In genomic region chr16:27404163-27404823, GRCh38 we compare ENCODE assay signal across 13 cellular contexts. TPM values are rescaled to one million over a fixed set of nuclear protein-coding genes. Genes with fewer than 3 reads are reported as not detected.
DNase-seq lines count a peak whose midpoint lies in the region; ATAC-seq and TF ChIP-seq lines count a peak whose summit lies in the region.
"Had no signal": no experiment of that assay in that cellular context is flagged by ENCODE, and none has a peak within 500 bp of the region (broad histone marks: within the 10 kb centered on the region; RNA-seq: fewer than 3 reads in every experiment).

No MANE protein-coding gene starts in this region.

- CTCF ChIA-PET in CD8-positive, alpha-beta T cell (lab: Charles Lee): interaction anchor here (0.8 to 4.1 kb wide), 8 partner anchors 11 to 225 kb away, joined by 3 to 22 read pairs (median 7); no protein-coding TSS in a partner anchor
- CTCF ChIA-PET in IMR-90 (lab: Yijun Ruan, JAX): interaction anchor here (0.7 kb wide), 1 partner anchor 704 kb away, joined by 3 read pairs; no protein-coding TSS in a partner anchor

- H2AFZ ChIP-seq in IMR-90 (replicated peaks; ENCODE audit: low read length, poor library complexity) (peak overlapping the region; percentile 25), trophoblast cell (ENCODE audit: insufficient read depth, low read length, poor library complexity) (no peak overlapping the region)
- H2AFZ ChIP-seq: PC-9 had no signal

- H3K27ac ChIP-seq in CD8-positive, alpha-beta T cell (ENCODE audit: low read depth, low read length): peak overlapping the region; percentile 85
- H3K27ac ChIP-seq in IMR-90 (ENCODE audit: insufficient read depth, low read length): no peak overlapping the region
- H3K27ac ChIP-seq in trophoblast cell (ENCODE audit: low read depth, low read length): no peak overlapping the region
- H3K27ac ChIP-seq: PC-9 had no signal

- H3K79me1 ChIP-seq in IMR-90 (ENCODE audit: low read depth in 1 of 2, low read length in 2 of 2) (peaks cover 6 to 25% of the 10 kb centered on the region in 2 experiments; a peak in 2 of 4 replicates), trophoblast cell (ENCODE audit: low read length) (no peaks in the 10 kb centered on the region)

- H3K36me3 Mint-ChIP-seq in CD8-positive, alpha-beta T cell: peaks cover 44% of the 10 kb centered on the region
- H3K36me3 Mint-ChIP-seq in activated naive CD8-positive, alpha-beta T cell: peaks cover 22% of the 10 kb centered on the region
- no peaks in the 10 kb centered on the region for H3K36me3 Mint-ChIP-seq in mesothelial cell of epicardium

- POLR2A ChIA-PET in CD8-positive, alpha-beta T cell (lab: Charles Lee): interaction anchor here (0.8 to 10.4 kb wide), 10 partner anchors 8 to 169 kb away, joined by 3 to 76 read pairs (median 17); no protein-coding TSS in a partner anchor
- POLR2A ChIA-PET in IMR-90 (lab: Charles Lee; ENCODE audit: unreplicated experiment): no interaction called here

- dilution Hi-C loops in IMR-90 (cut with HindIII; ENCODE audit: low sequenced_read_pairs, unreplicated experiment): no loop called here

- in situ Hi-C loops in IMR-90 (cut with MboI; ENCODE audit: low sequenced_read_pairs): no loop called here

- no TSS peak for BruUV-seq in IMR-90 (replicated peaks; lab: Mats Ljungman, UMichigan)

- H3K4ac ChIP-seq in IMR-90 (ENCODE audit: low read depth, low read length) (peak overlapping the region; percentile 79), trophoblast cell (ENCODE audit: low read depth, low read length) (no peak overlapping the region)

- intact Hi-C loops in CD8-positive, alpha-beta T cell (cut with DNase I, micrococcal nuclease): no loop called here
- intact Hi-C loops in IMR-90 (cut with micrococcal nuclease): no loop called here

- H3K9me3 ChIP-seq in CD8-positive, alpha-beta T cell (ENCODE audit: low read length): no peaks in the 10 kb centered on the region
- H3K9me3 ChIP-seq in IMR-90 (ENCODE audit: control insufficient read depth, insufficient read depth, low read length) (no peaks in the 10 kb centered on the region), skeletal muscle satellite cell (replicated peaks; ENCODE audit: low read length) (no peaks in the 10 kb centered on the region), trophoblast cell (ENCODE audit: insufficient read depth, low read depth, low read length) (peaks cover 2% of the 10 kb centered on the region)

- TF ChIP-seq CTCF in CD8-positive, alpha-beta T cell (IDR thresholded peaks at IDR 0.05): no peak
- TF ChIP-seq CTCF in IMR-90 (conservative IDR thresholded peaks at IDR 0.05; ENCODE audit: low read depth, low read length) (no peak), mesothelial cell of epicardium (IDR thresholded peaks at IDR 0.05; ENCODE audit: unreplicated experiment) (no peak)

- H3K18ac ChIP-seq in IMR-90 (ENCODE audit: low read depth, low read length): no peak overlapping the region
- no peak overlapping the region for H3K18ac ChIP-seq in trophoblast cell (ENCODE audit: low read length)

- H3K36me3 ChIP-seq in CD8-positive, alpha-beta T cell (ENCODE audit: insufficient read depth, low read length): peaks cover 6% of the 10 kb centered on the region
- H3K36me3 ChIP-seq in IMR-90 (ENCODE audit: control insufficient read depth, insufficient read depth, low read length): no peaks in the 10 kb centered on the region
- no peaks in the 10 kb centered on the region for H3K36me3 ChIP-seq in skeletal muscle satellite cell (ENCODE audit: insufficient read depth, low read length)
- H3K36me3 ChIP-seq in trophoblast cell (ENCODE audit: control insufficient read depth in 1 of 2, insufficient read depth in 2 of 2, low read length in 2 of 2): no peaks in the 10 kb centered on the region

- no peak for ATAC-seq in CD8-positive, alpha-beta T cell
- ATAC-seq in IMR-90 (ENCODE audit: low read depth): no peak
- ATAC-seq: HCT116, sciatic nerve had no signal

- peaks cover 27% of the 10 kb centered on the region for H3K9me1 ChIP-seq in IMR-90 (ENCODE audit: insufficient read depth, low read length)

- H3K23ac ChIP-seq in IMR-90 (ENCODE audit: low read depth, low read length): no peak overlapping the region; the same call in 1 of the 2 replicates
- no peak overlapping the region for H3K23ac ChIP-seq in trophoblast cell (ENCODE audit: low read length)

- H3K9ac ChIP-seq in IMR-90 (ENCODE audit: low read depth, low read length): no peak overlapping the region
- H3K9ac ChIP-seq in skeletal muscle satellite cell (ENCODE audit: low read depth, low read length): peak overlapping the region; percentile 85
- H3K9ac ChIP-seq in trophoblast cell (ENCODE audit: low read length): no peak overlapping the region

- no peak overlapping the region for H3K56ac ChIP-seq in IMR-90 (ENCODE audit: extremely low read depth, insufficient read depth, low read length)

- H3K4me3 Mint-ChIP-seq in CD8-positive, alpha-beta T cell: peak overlapping the region; percentile 97
- peak overlapping the region; percentile 98 for H3K4me3 Mint-ChIP-seq in activated naive CD8-positive, alpha-beta T cell
- H3K4me3 Mint-ChIP-seq in mesothelial cell of epicardium: no peak overlapping the region

- H4K20me1 ChIP-seq in IMR-90 (ENCODE audit: insufficient read depth, low read length): no peaks in the 10 kb centered on the region

- H3K4me2 ChIP-seq in IMR-90 (ENCODE audit: low read depth, low read length) (no peak overlapping the region), skeletal muscle satellite cell (ENCODE audit: low read length) (peak overlapping the region; percentile 82), trophoblast cell (ENCODE audit: low read length) (no peak overlapping the region)
- H3K4me2 ChIP-seq: PC-9 had no signal

- H4K12ac ChIP-seq in trophoblast cell (ENCODE audit: low read depth, low read length): no peak overlapping the region

- peak overlapping the region; percentile 34 for H2BK120ac ChIP-seq in IMR-90 (ENCODE audit: low read depth, low read length)
- H2BK120ac ChIP-seq in trophoblast cell (ENCODE audit: insufficient read depth, low read length, poor library complexity): no peak overlapping the region

- no peak overlapping the region for H2BK12ac ChIP-seq in trophoblast cell (ENCODE audit: low read length)

- H4K8ac ChIP-seq in IMR-90 (ENCODE audit: low read depth in 2 of 2, low read length in 2 of 2): no peak overlapping the region; a peak in 1 of 4 replicates
- no peak overlapping the region for H4K8ac ChIP-seq in trophoblast cell (ENCODE audit: low read depth, low read length)

- no peak for TF ChIP-seq RAD21 in IMR-90 (IDR thresholded peaks at IDR 0.05; ENCODE audit: low read length)

- H2AK5ac ChIP-seq in IMR-90 (ENCODE audit: low read depth, low read length) (peak overlapping the region; percentile 58), trophoblast cell (ENCODE audit: low read length) (no peak overlapping the region)

- H2BK5ac ChIP-seq in IMR-90 (ENCODE audit: low read depth, low read length, poor library complexity, severe bottlenecking) (no peak overlapping the region), trophoblast cell (ENCODE audit: low read depth, low read length, poor library complexity) (no peak overlapping the region)

- H3K4me1 ChIP-seq in CD8-positive, alpha-beta T cell (ENCODE audit: insufficient read depth, low read length): peaks cover 67% of the 10 kb centered on the region
- peaks cover 20% of the 10 kb centered on the region for H3K4me1 ChIP-seq in IMR-90 (ENCODE audit: control insufficient read depth, insufficient read depth, low read length)
- peaks cover 82% of the 10 kb centered on the region for H3K4me1 ChIP-seq in skeletal muscle satellite cell (ENCODE audit: control insufficient read depth, insufficient read depth, low read length)
- no peaks in the 10 kb centered on the region for H3K4me1 ChIP-seq in trophoblast cell (ENCODE audit: control insufficient read depth in 1 of 2, insufficient read depth in 2 of 2, low read length in 2 of 2)

- peaks cover 83% of the 10 kb centered on the region for H3K4me1 Mint-ChIP-seq in CD8-positive, alpha-beta T cell (ENCODE audit: low read depth)
- peaks cover 63% of the 10 kb centered on the region for H3K4me1 Mint-ChIP-seq in activated naive CD8-positive, alpha-beta T cell (ENCODE audit: low read depth)
- peaks cover 2% of the 10 kb centered on the region for H3K4me1 Mint-ChIP-seq in mesothelial cell of epicardium

- 0 out of 3 replicates have a peak overlapping the region, but pooled peaks have one; percentile 36 for H2BK15ac ChIP-seq in IMR-90 (ENCODE audit: low read depth, low read length)

- H3K4me3 ChIP-seq in CD8-positive, alpha-beta T cell (ENCODE audit: low read depth, low read length): peak overlapping the region; percentile 78
- H3K4me3 ChIP-seq in IMR-90 (ENCODE audit: insufficient read depth, low read depth, low read length) (no peak overlapping the region), skeletal muscle satellite cell (ENCODE audit: low read length) (peak overlapping the region; percentile 63), trophoblast cell (ENCODE audit: low read depth, low read length) (no peak overlapping the region)
- H3K4me3 ChIP-seq: PC-9 had no signal

- H3K14ac ChIP-seq in IMR-90 (replicated peaks; ENCODE audit: low read depth, low read length): 0 out of 2 replicates have a peak overlapping the region, but pooled peaks have one; percentile 26
- H3K14ac ChIP-seq in trophoblast cell (ENCODE audit: low read length): no peak overlapping the region

- peak overlapping the region; percentile 46 for H4K91ac ChIP-seq in IMR-90 (ENCODE audit: insufficient read depth, low read depth, low read length)
- no peak overlapping the region for H4K91ac ChIP-seq in trophoblast cell (ENCODE audit: low read depth, low read length)

- peak in 1 of 7 experiments; percentile 23 for DNase-seq in CD8-positive, alpha-beta T cell
- DNase-seq in IMR-90 (no peak), mesothelial cell of epicardium (ENCODE audit: low spot score in 2 of 2, unreplicated experiment in 2 of 2) (no peak), trophoblast cell (no peak), NCI-H2029 treated with DMSO at 0.1 percent for 48 hours (lab: John Stamatoyannopoulos, UW) (no peak), DMS114 treated with DMSO at 0.1 percent for 48 hours (lab: John Stamatoyannopoulos, UW; ENCODE audit: unreplicated experiment) (no peak)
- DNase-seq: C1 segment of cervical spinal cord, PC-9, T1000 had no signal

- no peaks in the 10 kb centered on the region for H3K79me2 ChIP-seq in trophoblast cell (ENCODE audit: control insufficient read depth, insufficient read depth, low read length, poor library complexity)

- no peaks in the 10 kb centered on the region for H3K9me3 Mint-ChIP-seq in CD8-positive, alpha-beta T cell
- no peaks in the 10 kb centered on the region for H3K9me3 Mint-ChIP-seq in activated naive CD8-positive, alpha-beta T cell (ENCODE audit: low read depth)
- no peaks in the 10 kb centered on the region for H3K9me3 Mint-ChIP-seq in mesothelial cell of epicardium

- H3K27ac Mint-ChIP-seq in CD8-positive, alpha-beta T cell: peak overlapping the region; percentile 99
- H3K27ac Mint-ChIP-seq in activated naive CD8-positive, alpha-beta T cell: peak overlapping the region; percentile 99
- no peak overlapping the region for H3K27ac Mint-ChIP-seq in mesothelial cell of epicardium

- H3K27me3 Mint-ChIP-seq in CD8-positive, alpha-beta T cell (ENCODE audit: low read depth): no peaks in the 10 kb centered on the region
- H3K27me3 Mint-ChIP-seq in activated naive CD8-positive, alpha-beta T cell: no peaks in the 10 kb centered on the region
- H3K27me3 Mint-ChIP-seq in mesothelial cell of epicardium (ENCODE audit: low read depth): peaks cover 24% of the 10 kb centered on the region

- H2AK9ac ChIP-seq in IMR-90 (replicated peaks; ENCODE audit: low read depth, low read length, poor library complexity): no peak overlapping the region

- no peak overlapping the region for H2BK20ac ChIP-seq in IMR-90 (ENCODE audit: low read depth, low read length)

- H4K5ac ChIP-seq in IMR-90 (ENCODE audit: low read depth, low read length): no peak overlapping the region

- WGBS in IMR-90 (ENCODE audit: extremely low coverage in 2 of 2, insufficient read length in 1 of 2), 2 experiments: 100% methylated on average over 2 of the region's 10 CpGs; no CpG with 5 or more reads in 1 of the 2 experiments
- WGBS in trophoblast cell (ENCODE audit: extremely low coverage, insufficient coverage, insufficient read length): no CpG with 5 or more reads among the region's 10 CpGs

- no peaks in the 10 kb centered on the region for H3K27me3 ChIP-seq in CD8-positive, alpha-beta T cell (ENCODE audit: insufficient read depth, low read length)
- no peaks in the 10 kb centered on the region for H3K27me3 ChIP-seq in IMR-90 (ENCODE audit: control insufficient read depth, insufficient read depth, low read length)
- H3K27me3 ChIP-seq in skeletal muscle satellite cell (ENCODE audit: control insufficient read depth, insufficient read depth, low read length): no peaks in the 10 kb centered on the region
- no peaks in the 10 kb centered on the region for H3K27me3 ChIP-seq in trophoblast cell (ENCODE audit: insufficient read depth, low read length)

- TF ChIP-seq POLR2A in IMR-90 (IDR thresholded peaks at IDR 0.05; ENCODE audit: low read depth, low read length): no peak

RNA-seq across cellular contexts. Expression of gene IL21R, which starts 2.3 kb away (rescaled TPM):
- total RNA-seq in CD8-positive, alpha-beta T cell: 100 to 1,000 TPM; 113 to 121 TPM
- total RNA-seq in IMR-90 (2012; rRNA removed): 0.72 and 0.83 TPM in 2 replicates
- polyA plus RNA-seq in IMR-90 (2012; rRNA removed): 0.83 and 0.97 TPM in 2 replicates
- 0.54 and 0.75 TPM in 2 replicates for polyA plus RNA-seq in IMR-90 (2012; cell fraction: cytosol; rRNA removed)
- 0.38 and 0.77 TPM in 2 replicates for polyA plus RNA-seq in IMR-90 (2012; cell fraction: nucleus; rRNA removed; ENCODE audit: low replicate concordance)
- 3.1 and 9.9 TPM in 2 replicates for total RNA-seq in skeletal muscle satellite cell (2012; rRNA removed)
- 0.09 to 0.22 TPM (median 0.13 TPM) in 3 replicates for total RNA-seq in mesothelial cell of epicardium
- 0.08 and 0.15 TPM in 2 replicates for polyA plus RNA-seq in trophoblast cell (2013)

Comparison
In these comparisons a context has a peak if more than half of its experiments do, and no peak if none do; other contexts are left out.
1. H3K4me3 ChIP-seq: peak in CD8-positive, alpha-beta T cell (single experiment) and skeletal muscle satellite cell (single experiment); none in IMR-90 (single experiment) and trophoblast cell (single experiment).
2. RNA of gene IL21R, which starts 2.3 kb away (total RNA-seq): 113 to 121 TPM in CD8-positive, alpha-beta T cell; 0.72 to 0.83 TPM in IMR-90 and 0.09 to 0.22 TPM in mesothelial cell of epicardium; every median in the first group is over 10 times any median in the second.